ENCODE assay signal across 1 cellular context in genomic region chr1:160261878-160262794, GRCh38.
A peak's percentile ranks its signal among the peaks of the same experiment; 100 is the strongest.
TF ChIP-seq lines count a peak whose summit lies in the region.

Gene DCAF8, minus strand, starts transcription at chr1:160262549. Its CDS starts 18,541 bp downstream, at chr1:160244008.

TF ChIP-seq in HepG2, 621 proteins besides CTCF, POLR2A, EP300 and RAD21 (continued from another document and continues in another):
- TF ChIP-seq, protein P1, sequence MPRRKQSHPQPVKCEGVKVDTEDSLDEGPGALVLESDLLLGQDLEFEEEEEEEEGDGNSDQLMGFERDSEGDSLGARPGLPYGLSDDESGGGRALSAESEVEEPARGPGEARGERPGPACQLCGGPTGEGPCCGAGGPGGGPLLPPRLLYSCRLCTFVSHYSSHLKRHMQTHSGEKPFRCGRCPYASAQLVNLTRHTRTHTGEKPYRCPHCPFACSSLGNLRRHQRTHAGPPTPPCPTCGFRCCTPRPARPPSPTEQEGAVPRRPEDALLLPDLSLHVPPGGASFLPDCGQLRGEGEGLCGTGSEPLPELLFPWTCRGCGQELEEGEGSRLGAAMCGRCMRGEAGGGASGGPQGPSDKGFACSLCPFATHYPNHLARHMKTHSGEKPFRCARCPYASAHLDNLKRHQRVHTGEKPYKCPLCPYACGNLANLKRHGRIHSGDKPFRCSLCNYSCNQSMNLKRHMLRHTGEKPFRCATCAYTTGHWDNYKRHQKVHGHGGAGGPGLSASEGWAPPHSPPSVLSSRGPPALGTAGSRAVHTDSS (CRISPR knock-in tag; conservative IDR thresholded peaks at IDR 0.05), result no peak
- TF ChIP-seq HOXA5 (CRISPR knock-in tag; IDR thresholded peaks at IDR 0.05) (peak; percentile 40; the same call in 1 of the 2 replicates), CBX5 (CRISPR knock-in tag; IDR thresholded peaks at IDR 0.05; ENCODE audit: borderline replicate concordance) (peak; percentile 61; the same call in 1 of the 2 replicates), HNRNPK (IDR thresholded peaks at IDR 0.05; ENCODE audit: low read depth, low read length, poor library complexity, severe bottlenecking) (peak; percentile 31), ZNF44 (CRISPR knock-in tag; IDR thresholded peaks at IDR 0.05) (0 out of 2 replicates have a peak, but pooled peaks have one; percentile 52), MBD4 (IDR thresholded peaks at IDR 0.05; ENCODE audit: borderline replicate concordance, low read length) (no peak), ZNF512 (CRISPR knock-in tag; IDR thresholded peaks at IDR 0.05) (no peak; the same call in 1 of the 2 replicates), NCOA1 (CRISPR knock-in tag; IDR thresholded peaks at IDR 0.05) (peak; percentile 82), NFIB (CRISPR knock-in tag; IDR thresholded peaks at IDR 0.05; ENCODE audit: borderline replicate concordance) (no peak), ZNF704 (CRISPR knock-in tag; IDR thresholded peaks at IDR 0.05; ENCODE audit: borderline replicate concordance) (peak; percentile 51; the same call in 1 of the 2 replicates), ZNF775 (CRISPR knock-in tag; IDR thresholded peaks at IDR 0.05; ENCODE audit: borderline replicate concordance) (no peak; the same call in none of the 2 replicates), MAF1 (CRISPR knock-in tag; IDR thresholded peaks at IDR 0.05; ENCODE audit: borderline replicate concordance) (peak; percentile 62; the same call in 1 of the 2 replicates), FUBP1 (CRISPR knock-in tag; IDR thresholded peaks at IDR 0.05; ENCODE audit: borderline replicate concordance) (no peak), ZNF569 (CRISPR knock-in tag; IDR thresholded peaks at IDR 0.05; ENCODE audit: borderline replicate concordance) (0 out of 2 replicates have a peak, but pooled peaks have one; percentile 28), JUNB (CRISPR knock-in tag; IDR thresholded peaks at IDR 0.05; ENCODE audit: borderline replicate concordance) (no peak), NR3C1 (CRISPR knock-in tag; IDR thresholded peaks at IDR 0.05) (no peak), ATF4 (CRISPR knock-in tag; IDR thresholded peaks at IDR 0.05) (peak in 1 of 2 experiments; percentile 70; a peak in 1 of 4 replicates), FOXA1 (IDR thresholded peaks at IDR 0.05) (no peak), FOXA1 (CRISPR knock-in tag; IDR thresholded peaks at IDR 0.05) (no peak; the same call in 1 of the 2 replicates), PPARG (CRISPR knock-in tag; conservative IDR thresholded peaks at IDR 0.05) (no peak), TBX3 (IDR thresholded peaks at IDR 0.05; ENCODE audit: borderline replicate concordance) (no peak), IKZF1 (IDR thresholded peaks at IDR 0.05) (no peak), HNRNPLL (IDR thresholded peaks at IDR 0.05; ENCODE audit: low read depth, low read length, poor library complexity, severe bottlenecking) (peak; percentile 91), ZC3H13 (CRISPR knock-in tag; IDR thresholded peaks at IDR 0.05) (peak; percentile 66), SMC3 (IDR thresholded peaks at IDR 0.05; ENCODE audit: low read length) (no peak), PITX1 (CRISPR knock-in tag; IDR thresholded peaks at IDR 0.05) (peak; percentile 7; the same call in 1 of the 2 replicates), GRHL1 (CRISPR knock-in tag; conservative IDR thresholded peaks at IDR 0.05) (no peak), ZKSCAN8 (CRISPR knock-in tag; IDR thresholded peaks at IDR 0.05; ENCODE audit: borderline replicate concordance) (no peak), ZBED4 (CRISPR knock-in tag; IDR thresholded peaks at IDR 0.05; ENCODE audit: borderline replicate concordance) (no peak), PCBP1 (IDR thresholded peaks at IDR 0.05; ENCODE audit: borderline replicate concordance, low read depth, low read length) (peak; percentile 68; the same call in 1 of the 2 replicates), SP4 (CRISPR knock-in tag; IDR thresholded peaks at IDR 0.05) (peak; percentile 61), ZFY (CRISPR knock-in tag; IDR thresholded peaks at IDR 0.05) (peak; percentile 96), ZNF572 (CRISPR knock-in tag; IDR thresholded peaks at IDR 0.05) (no peak)
- TF ChIP-seq, protein P2, sequence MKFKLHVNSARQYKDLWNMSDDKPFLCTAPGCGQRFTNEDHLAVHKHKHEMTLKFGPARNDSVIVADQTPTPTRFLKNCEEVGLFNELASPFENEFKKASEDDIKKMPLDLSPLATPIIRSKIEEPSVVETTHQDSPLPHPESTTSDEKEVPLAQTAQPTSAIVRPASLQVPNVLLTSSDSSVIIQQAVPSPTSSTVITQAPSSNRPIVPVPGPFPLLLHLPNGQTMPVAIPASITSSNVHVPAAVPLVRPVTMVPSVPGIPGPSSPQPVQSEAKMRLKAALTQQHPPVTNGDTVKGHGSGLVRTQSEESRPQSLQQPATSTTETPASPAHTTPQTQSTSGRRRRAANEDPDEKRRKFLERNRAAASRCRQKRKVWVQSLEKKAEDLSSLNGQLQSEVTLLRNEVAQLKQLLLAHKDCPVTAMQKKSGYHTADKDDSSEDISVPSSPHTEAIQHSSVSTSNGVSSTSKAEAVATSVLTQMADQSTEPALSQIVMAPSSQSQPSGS (CRISPR knock-in tag; IDR thresholded peaks at IDR 0.05), result peak; percentile 62
- TF ChIP-seq, protein P3, sequence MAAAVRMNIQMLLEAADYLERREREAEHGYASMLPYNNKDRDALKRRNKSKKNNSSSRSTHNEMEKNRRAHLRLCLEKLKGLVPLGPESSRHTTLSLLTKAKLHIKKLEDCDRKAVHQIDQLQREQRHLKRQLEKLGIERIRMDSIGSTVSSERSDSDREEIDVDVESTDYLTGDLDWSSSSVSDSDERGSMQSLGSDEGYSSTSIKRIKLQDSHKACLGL (CRISPR knock-in tag; IDR thresholded peaks at IDR 0.05), result peak; percentile 84
- TF ChIP-seq, protein P4, sequence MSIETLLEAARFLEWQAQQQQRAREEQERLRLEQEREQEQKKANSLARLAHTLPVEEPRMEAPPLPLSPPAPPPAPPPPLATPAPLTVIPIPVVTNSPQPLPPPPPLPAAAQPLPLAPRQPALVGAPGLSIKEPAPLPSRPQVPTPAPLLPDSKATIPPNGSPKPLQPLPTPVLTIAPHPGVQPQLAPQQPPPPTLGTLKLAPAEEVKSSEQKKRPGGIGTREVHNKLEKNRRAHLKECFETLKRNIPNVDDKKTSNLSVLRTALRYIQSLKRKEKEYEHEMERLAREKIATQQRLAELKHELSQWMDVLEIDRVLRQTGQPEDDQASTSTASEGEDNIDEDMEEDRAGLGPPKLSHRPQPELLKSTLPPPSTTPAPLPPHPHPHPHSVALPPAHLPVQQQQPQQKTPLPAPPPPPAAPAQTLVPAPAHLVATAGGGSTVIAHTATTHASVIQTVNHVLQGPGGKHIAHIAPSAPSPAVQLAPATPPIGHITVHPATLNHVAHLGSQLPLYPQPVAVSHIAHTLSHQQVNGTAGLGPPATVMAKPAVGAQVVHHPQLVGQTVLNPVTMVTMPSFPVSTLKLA (IDR thresholded peaks at IDR 0.05), result peak; percentile 24; the same call in 1 of the 2 replicates
- TF ChIP-seq, protein P5, sequence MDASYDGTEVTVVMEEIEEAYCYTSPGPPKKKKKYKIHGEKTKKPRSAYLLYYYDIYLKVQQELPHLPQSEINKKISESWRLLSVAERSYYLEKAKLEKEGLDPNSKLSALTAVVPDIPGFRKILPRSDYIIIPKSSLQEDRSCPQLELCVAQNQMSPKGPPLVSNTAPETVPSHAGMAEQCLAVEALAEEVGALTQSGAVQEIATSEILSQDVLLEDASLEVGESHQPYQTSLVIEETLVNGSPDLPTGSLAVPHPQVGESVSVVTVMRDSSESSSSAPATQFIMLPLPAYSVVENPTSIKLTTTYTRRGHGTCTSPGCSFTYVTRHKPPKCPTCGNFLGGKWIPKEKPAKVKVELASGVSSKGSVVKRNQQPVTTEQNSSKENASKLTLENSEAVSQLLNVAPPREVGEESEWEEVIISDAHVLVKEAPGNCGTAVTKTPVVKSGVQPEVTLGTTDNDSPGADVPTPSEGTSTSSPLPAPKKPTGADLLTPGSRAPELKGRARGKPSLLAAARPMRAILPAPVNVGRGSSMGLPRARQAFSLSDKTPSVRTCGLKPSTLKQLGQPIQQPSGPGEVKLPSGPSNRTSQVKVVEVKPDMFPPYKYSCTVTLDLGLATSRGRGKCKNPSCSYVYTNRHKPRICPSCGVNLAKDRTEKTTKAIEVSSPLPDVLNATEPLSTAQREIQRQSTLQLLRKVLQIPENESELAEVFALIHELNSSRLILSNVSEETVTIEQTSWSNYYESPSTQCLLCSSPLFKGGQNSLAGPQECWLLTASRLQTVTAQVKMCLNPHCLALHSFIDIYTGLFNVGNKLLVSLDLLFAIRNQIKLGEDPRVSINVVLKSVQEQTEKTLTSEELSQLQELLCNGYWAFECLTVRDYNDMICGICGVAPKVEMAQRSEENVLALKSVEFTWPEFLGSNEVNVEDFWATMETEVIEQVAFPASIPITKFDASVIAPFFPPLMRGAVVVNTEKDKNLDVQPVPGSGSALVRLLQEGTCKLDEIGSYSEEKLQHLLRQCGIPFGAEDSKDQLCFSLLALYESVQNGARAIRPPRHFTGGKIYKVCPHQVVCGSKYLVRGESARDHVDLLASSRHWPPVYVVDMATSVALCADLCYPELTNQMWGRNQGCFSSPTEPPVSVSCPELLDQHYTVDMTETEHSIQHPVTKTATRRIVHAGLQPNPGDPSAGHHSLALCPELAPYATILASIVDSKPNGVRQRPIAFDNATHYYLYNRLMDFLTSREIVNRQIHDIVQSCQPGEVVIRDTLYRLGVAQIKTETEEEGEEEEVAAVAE (CRISPR knock-in tag; IDR thresholded peaks at IDR 0.05; ENCODE audit: borderline replicate concordance), result no peak
